In genomic region chr4:65510976-65511375, GRCh38 we compare ENCODE assay signal across 21 cellular contexts.
DNase-seq lines count a peak whose midpoint lies in the region; ATAC-seq and TF ChIP-seq lines count a peak whose summit lies in the region.
"Had no signal": no experiment of that assay in that cellular context is flagged by ENCODE, and none has a peak within 500 bp of the region (broad histone marks: within the 10 kb centered on the region; RNA-seq: fewer than 3 reads in every experiment).

No MANE protein-coding gene starts in this region.

- no peak overlapping the region for H3K27ac ChIP-seq in DND-41 (ENCODE audit: low read length)
- H3K27ac ChIP-seq: gastroesophageal sphincter, prostate gland, uterus had no signal

- H3K9me3 ChIP-seq in DND-41 (ENCODE audit: insufficient read depth, low read length, severe bottlenecking) = peaks cover 5% of the 10 kb centered on the region
- H3K9me3 ChIP-seq: gastroesophageal sphincter, prostate gland, SK-N-SH, uterus had no signal

- H3K4me1 ChIP-seq in DND-41 (ENCODE audit: insufficient read depth, low read length) = no peaks in the 10 kb centered on the region
- H3K4me1 ChIP-seq: gastroesophageal sphincter, prostate gland, uterus had no signal

- ATAC-seq in DND-41 (ENCODE audit: insufficient read depth, low read depth) = peak; percentile 78
- no peak for ATAC-seq in GM21529 (IDR thresholded peaks at IDR 0.05; ENCODE audit: unreplicated experiment)
- no peak for ATAC-seq in Right ventricle myocardium superior (ENCODE audit: poor library complexity)
- no peak for ATAC-seq in GM18870 (IDR thresholded peaks at IDR 0.05; ENCODE audit: unreplicated experiment)
- ATAC-seq: gastroesophageal sphincter; naive thymus-derived CD8-positive, alpha-beta T cell had no signal

- DNase-seq in DND-41 (no peak), NCI-H226 (peak; percentile 61), dedifferentiated amniotic fluid mesenchymal stem cell (ENCODE audit: extremely low spot score) (peak; percentile 39), non-pigmented ciliary epithelial cell (ENCODE audit: low read depth) (peak; percentile 40), Right ventricle myocardium superior (no peak), DMS 273 (lab: John Stamatoyannopoulos, UW; ENCODE audit: unreplicated experiment) (no peak)
- DNase-seq: activated CD4-positive, alpha-beta T cell treated with anti-CD3 and anti-CD28 coated beads, Interleukin-2, amount 50 U/mL, for 4 hours; activated T-cell treated with anti-CD3 and anti-CD28 coated beads, Interleukin-2, amount 50 U/mL, for 24 hours; effector CD4-positive, alpha-beta T cell; GF-D8; naive thymus-derived CD8-positive, alpha-beta T cell; NCI-H187; NCI-H510A; SK-N-SH; stimulated activated naive CD4-positive, alpha-beta T cell treated with Interleukin-2 at 50 U/mL for 16 hours; uterus had no signal

- H3K4me2 ChIP-seq in DND-41 (ENCODE audit: insufficient read depth, low read length) = no peak overlapping the region
- H3K4me2 ChIP-seq: SK-N-SH had no signal

- TF ChIP-seq CTCF in DND-41 (IDR thresholded peaks at IDR 0.05; ENCODE audit: borderline replicate concordance, extremely low read depth, low read length, poor library complexity, severe bottlenecking) = no peak

- H2AFZ ChIP-seq in DND-41 (ENCODE audit: low read depth, low read length) = no peak overlapping the region

- H3K79me2 ChIP-seq in DND-41 (ENCODE audit: insufficient read depth, low read length) = no peaks in the 10 kb centered on the region

- H3K36me3 ChIP-seq in DND-41 (ENCODE audit: insufficient read depth, low read length) = no peaks in the 10 kb centered on the region
- H3K36me3 ChIP-seq: gastroesophageal sphincter, prostate gland, uterus had no signal

- no peaks in the 10 kb centered on the region for H4K20me1 ChIP-seq in DND-41 (ENCODE audit: insufficient read depth, low read length)

- no peaks in the 10 kb centered on the region for H3K27me3 ChIP-seq in DND-41 (ENCODE audit: insufficient read depth, low read length, poor library complexity)
- H3K27me3 ChIP-seq: gastroesophageal sphincter, uterus had no signal

- no peak overlapping the region for H3K4me3 ChIP-seq in DND-41 (ENCODE audit: low read depth in 1 of 2, low read length in 2 of 2)
- H3K4me3 ChIP-seq: gastroesophageal sphincter, lung, prostate gland, uterus had no signal

- intact Hi-C loops in Right ventricle myocardium superior (cut with DNase I) = no loop called here

- H3K9ac ChIP-seq in DND-41 (ENCODE audit: low read depth, low read length) = no peak overlapping the region
- H3K9ac ChIP-seq: SK-N-SH had no signal

Comparison
In these comparisons a context has a peak if more than half of its experiments do, and no peak if none do; other contexts are left out.
1. DNase-seq: peak in NCI-H226 (single experiment), dedifferentiated amniotic fluid mesenchymal stem cell (single experiment) and non-pigmented ciliary epithelial cell (single experiment); none in DND-41 (single experiment), Right ventricle myocardium superior (single experiment) and DMS 273 (single experiment).